ENCODE assay signal across 20 cellular contexts in genomic region chr2:34093790-34094189, GRCh38.
"Had no signal": no experiment of that assay in that cellular context is flagged by ENCODE, and none has a peak within 500 bp of the region (broad histone marks: within the 10 kb centered on the region; RNA-seq: fewer than 3 reads in every experiment).

No MANE protein-coding gene starts in this region.

- H3K9me3 Mint-ChIP-seq: activated naive CD4-positive, alpha-beta T cell treated with anti-CD3 and anti-CD28 coated beads, Interleukin-2, amount 50 U/mL, for 72 hours; activated T-cell treated with anti-CD3 and anti-CD28 coated beads, Interleukin-2, amount 50 U/mL, for 24 hours; brain; central memory CD8-positive, alpha-beta T cell; memory B cell; nephron progenitor cell; stimulated activated naive CD8-positive, alpha-beta T cell treated with anti-CD3 and anti-CD28 coated beads, Interleukin-15, Interleukin-2, amounts not matched to agents 100 ng/mL and 50 ng/mL, for 24 hours had no signal

- DNase-seq: activated CD4-positive, alpha-beta T cell treated with anti-CD3 and anti-CD28 coated beads, Interleukin-2, amount 50 U/mL, for 48 hours; activated CD4-positive, CD25-positive, alpha-beta regulatory T cell treated with anti-CD3 and anti-CD28 coated beads, Interleukin-2, amount 50 U/mL, for 72 hours; activated CD8-positive, alpha-beta memory T cell treated with anti-CD3 and anti-CD28 coated beads, Interleukin-2, amount 10 ng/mL, durations not matched to agents 7 days and 5 days; activated effector memory CD4-positive, alpha-beta T cell treated with anti-CD3 and anti-CD28 coated beads, Interleukin-2, amount 50 U/mL, for 16 hours; activated T-cell treated with anti-CD3 and anti-CD28 coated beads, Interleukin-2, amount 50 U/mL, for 24 hours; amniotic stem cell; cortex of kidney; effector CD8-positive, alpha-beta T cell; foreskin melanocyte; heart right ventricle; left lung; nephron progenitor cell; sigmoid colon; stimulated activated CD4-positive, alpha-beta T cell treated with anti-CD3 and anti-CD28 coated beads, Interleukin-12 subunit alpha, Interleukin-12 subunit beta, amount 100 ng/mL, for 4 hours; upper lobe of left lung had no signal

- H3K4me1 Mint-ChIP-seq: activated CD8-positive, alpha-beta memory T cell treated with anti-CD3 and anti-CD28 coated beads, Interleukin-2, amount 10 ng/mL, durations not matched to agents 7 days and 5 days; brain; central memory CD8-positive, alpha-beta T cell; memory B cell had no signal

- H3K4me1 ChIP-seq: heart right ventricle, left lung, sigmoid colon, upper lobe of left lung had no signal

- H3K4me3 Mint-ChIP-seq: activated CD8-positive, alpha-beta memory T cell treated with anti-CD3 and anti-CD28 coated beads, Interleukin-2, amount 10 ng/mL, durations not matched to agents 7 days and 5 days; activated T-cell treated with anti-CD3 and anti-CD28 coated beads, Interleukin-2, amount 50 U/mL, for 24 hours; brain; central memory CD8-positive, alpha-beta T cell; memory B cell; nephron progenitor cell; stimulated activated naive CD8-positive, alpha-beta T cell treated with anti-CD3 and anti-CD28 coated beads, Interleukin-15, Interleukin-2, amounts not matched to agents 100 ng/mL and 50 ng/mL, for 24 hours had no signal

- H3K4me3 ChIP-seq: heart right ventricle, left lung, sigmoid colon, upper lobe of left lung had no signal

- H3K27me3 Mint-ChIP-seq: activated CD8-positive, alpha-beta memory T cell treated with anti-CD3 and anti-CD28 coated beads, Interleukin-2, amount 10 ng/mL, durations not matched to agents 7 days and 5 days; activated T-cell treated with anti-CD3 and anti-CD28 coated beads, Interleukin-2, amount 50 U/mL, for 24 hours; memory B cell; stimulated activated naive CD8-positive, alpha-beta T cell treated with anti-CD3 and anti-CD28 coated beads, Interleukin-15, Interleukin-2, amounts not matched to agents 100 ng/mL and 50 ng/mL, for 24 hours had no signal

- ATAC-seq: activated CD8-positive, alpha-beta memory T cell treated with anti-CD3 and anti-CD28 coated beads, Interleukin-2, amount 10 ng/mL, durations not matched to agents 7 days and 5 days; activated naive CD4-positive, alpha-beta T cell treated with anti-CD3 and anti-CD28 coated beads, Interleukin-2, amount 50 U/mL, for 72 hours; heart right ventricle; left lung had no signal

- H3K27ac Mint-ChIP-seq: activated CD8-positive, alpha-beta memory T cell treated with anti-CD3 and anti-CD28 coated beads, Interleukin-2, amount 10 ng/mL, durations not matched to agents 7 days and 5 days; activated naive CD4-positive, alpha-beta T cell treated with anti-CD3 and anti-CD28 coated beads, Interleukin-2, amount 50 U/mL, for 72 hours; activated T-cell treated with anti-CD3 and anti-CD28 coated beads, Interleukin-2, amount 50 U/mL, for 24 hours; brain; memory B cell; nephron progenitor cell; stimulated activated naive CD8-positive, alpha-beta T cell treated with anti-CD3 and anti-CD28 coated beads, Interleukin-15, Interleukin-2, amounts not matched to agents 100 ng/mL and 50 ng/mL, for 24 hours had no signal

- H3K27me3 ChIP-seq: heart right ventricle, left lung, sigmoid colon, upper lobe of left lung had no signal

- H3K9me3 ChIP-seq: heart right ventricle, left lung, sigmoid colon, upper lobe of left lung had no signal

- H3K36me3 ChIP-seq: heart right ventricle, left lung, sigmoid colon, upper lobe of left lung had no signal

- H3K27ac ChIP-seq: heart right ventricle, left lung, sigmoid colon, upper lobe of left lung had no signal

- H3K36me3 Mint-ChIP-seq: activated CD8-positive, alpha-beta memory T cell treated with anti-CD3 and anti-CD28 coated beads, Interleukin-2, amount 10 ng/mL, durations not matched to agents 7 days and 5 days; activated naive CD4-positive, alpha-beta T cell treated with anti-CD3 and anti-CD28 coated beads, Interleukin-2, amount 50 U/mL, for 72 hours; brain; memory B cell had no signal
